Comparison of ENCODE assay signal across 8 cellular contexts in genomic region chr5:62720036-62720441, GRCh38.
DNase-seq lines count a peak whose midpoint lies in the region; ATAC-seq and TF ChIP-seq lines count a peak whose summit lies in the region.

No MANE protein-coding gene starts in this region.

- intact Hi-C loops in aorta (cut with DNase I) (no loop called here), uterus (cut with DNase I; ENCODE audit: low total_unique reads) (no loop called here)

- WGBS in aorta, 2 donors: 23 to 40% methylated on average over 7 of the region's 7 CpGs

- peak; percentile 99 for ATAC-seq in GM19463 (IDR thresholded peaks at IDR 0.05; ENCODE audit: unreplicated experiment)
- ATAC-seq in HG03342 (IDR thresholded peaks at IDR 0.05; ENCODE audit: unreplicated experiment): peak; percentile 98
- peak; percentile 78 for ATAC-seq in RWPE2 (ENCODE audit: low read depth)
- ATAC-seq in aorta (ENCODE audit: low FRiP score): no peak

- H3K4me1 ChIP-seq in RWPE2 (ENCODE audit: insufficient read depth, poor library complexity, severe bottlenecking) (no peaks in the 10 kb centered on the region), aorta (ENCODE audit: control insufficient read depth in 1 of 2, insufficient read depth in 2 of 2, low read length in 2 of 2) (no peaks in the 10 kb centered on the region), uterus (no peaks in the 10 kb centered on the region)

- H3K4me3 ChIP-seq in RWPE2 (ENCODE audit: severe bottlenecking) (no peak overlapping the region), aorta (ENCODE audit: low read length in 2 of 2) (no peak overlapping the region), uterus (no peak overlapping the region)

- H3K9me3 ChIP-seq in RWPE2 (ENCODE audit: severe bottlenecking): no peaks in the 10 kb centered on the region
- peaks cover 2% of the 10 kb centered on the region for H3K9me3 ChIP-seq in aorta (ENCODE audit: control insufficient read depth, low read length)
- no peaks in the 10 kb centered on the region for H3K9me3 ChIP-seq in uterus

- H3K27ac ChIP-seq in RWPE2 (ENCODE audit: poor library complexity, severe bottlenecking): no peak overlapping the region
- no peak overlapping the region for H3K27ac ChIP-seq in aorta (ENCODE audit: low read depth in 1 of 2, low read length in 2 of 2)
- H3K27ac ChIP-seq in uterus: no peak overlapping the region

- peaks cover 4% of the 10 kb centered on the region for H3K27me3 ChIP-seq in RWPE2 (ENCODE audit: insufficient read depth, poor library complexity, severe bottlenecking)
- no peaks in the 10 kb centered on the region for H3K27me3 ChIP-seq in aorta (ENCODE audit: control insufficient read depth in 1 of 2, insufficient read depth in 2 of 2, low read length in 1 of 2)
- H3K27me3 ChIP-seq in uterus: no peaks in the 10 kb centered on the region

- TF ChIP-seq POLR2A in uterus (IDR thresholded peaks at IDR 0.05): no peak

- peak; percentile 20 for DNase-seq in activated CD4-positive, alpha-beta T cell treated with anti-CD3 and anti-CD28 coated beads for 48 hours
- DNase-seq in activated CD4-positive, alpha-beta T cell treated with anti-CD3 and anti-CD28 coated beads, Interleukin-2, amount 50 U/mL, for 1 hour: no peak
- no peak for DNase-seq in RWPE2 (ENCODE audit: low spot score)
- DNase-seq in hepatic stellate cell (ENCODE audit: low spot score): peak; percentile 8
- no peak for DNase-seq in aorta
- no peak for DNase-seq in uterus

- H3K36me3 ChIP-seq in RWPE2 (ENCODE audit: low read depth) (no peaks in the 10 kb centered on the region), aorta (ENCODE audit: control insufficient read depth in 1 of 2, insufficient read depth in 2 of 2, low read length in 1 of 2) (no peaks in the 10 kb centered on the region), uterus (no peaks in the 10 kb centered on the region)

- TF ChIP-seq CTCF in RWPE2 (IDR thresholded peaks at IDR 0.05; ENCODE audit: poor library complexity, severe bottlenecking): no peak
- no peak for TF ChIP-seq CTCF in uterus (IDR thresholded peaks at IDR 0.05)

Comparison
In these comparisons a context has a peak if more than half of its experiments do, and no peak if none do; other contexts are left out.
1. DNase-seq: peak in activated CD4-positive, alpha-beta T cell treated with anti-CD3 and anti-CD28 coated beads for 48 hours (single experiment) and hepatic stellate cell (single experiment); none in activated CD4-positive, alpha-beta T cell treated with anti-CD3 and anti-CD28 coated beads, Interleukin-2, amount 50 U/mL, for 1 hour (single experiment), RWPE2 (single experiment), aorta (0 of 2) and uterus (0 of 2).